Comparison of ENCODE assay signal across 16 cellular contexts in the genomic region with DNA sequence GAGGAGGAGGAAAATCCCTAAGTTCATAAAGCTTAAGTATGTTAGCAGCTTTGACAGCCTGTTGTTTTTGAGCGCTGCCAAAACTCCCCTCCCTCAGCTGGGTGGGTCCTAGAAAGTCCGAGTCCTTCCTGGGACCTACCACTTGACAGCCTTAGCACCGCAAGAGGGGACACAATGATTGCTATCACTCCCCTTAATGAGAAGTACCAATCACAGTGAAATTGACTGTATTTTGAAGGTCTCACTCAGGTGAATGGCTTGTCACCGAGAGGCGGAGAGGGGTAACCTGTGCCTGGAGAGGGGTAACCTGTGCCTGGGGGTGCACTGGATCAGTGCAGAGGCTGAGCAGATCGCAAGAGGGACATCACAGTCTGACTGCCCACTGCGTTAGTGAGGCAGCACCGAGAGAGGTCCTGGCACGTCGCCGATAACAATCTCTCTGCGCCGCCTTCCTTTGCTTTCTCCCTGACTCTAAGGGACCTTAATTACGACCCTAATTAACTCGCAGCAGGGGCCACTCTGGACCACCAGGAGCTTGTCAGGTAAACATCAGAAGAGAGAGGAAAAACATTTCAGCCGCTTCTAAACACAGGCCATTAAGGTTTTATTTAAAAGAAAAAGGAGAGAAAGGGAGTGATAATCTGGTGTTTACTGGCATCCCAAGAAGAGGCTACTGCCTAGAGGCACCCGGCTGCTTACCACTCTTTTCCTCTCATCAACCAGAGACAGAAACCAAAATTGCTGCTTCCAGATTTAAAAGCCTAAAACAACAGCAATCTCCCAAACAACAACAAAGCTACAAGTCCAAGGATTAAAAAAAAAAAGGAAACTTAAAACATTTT. TPM values are rescaled to one million over a fixed set of nuclear protein-coding genes. Genes with fewer than 3 reads are reported as not detected.
DNase-seq lines count a peak whose midpoint lies in the region; ATAC-seq, FAIRE-seq and TF ChIP-seq lines count a peak whose summit lies in the region.
"Had no signal": no experiment of that assay in that cellular context is flagged by ENCODE, and none has a peak within 500 bp of the region (broad histone marks: within the 10 kb centered on the region; RNA-seq: fewer than 3 reads in every experiment).

No MANE protein-coding gene starts in this region.

- peak overlapping the region; percentile 86 for H2AFZ ChIP-seq in astrocyte (ENCODE audit: low read depth, low read length)

- H3K4me3 Mint-ChIP-seq in astrocyte (ENCODE audit: unreplicated experiment): no peak overlapping the region
- H3K4me3 Mint-ChIP-seq in stimulated activated naive B cell treated with anti-CD40 and anti-IgM and Interleukin-4, amounts not matched to agents 10 μg/mL and 1 μg/mL and 100 μg/mL, for 72 hours: no peak overlapping the region
- no peak overlapping the region for H3K4me3 Mint-ChIP-seq in activated naive CD4-positive, alpha-beta T cell treated with anti-CD3 and anti-CD28 coated beads, Interleukin-2, amount 10 ng/mL, durations not matched to agents 7 days and 5 days
- H3K4me3 Mint-ChIP-seq: IgD-negative memory B cell had no signal

- H3K9ac ChIP-seq in ES-I3 (ENCODE audit: low read depth, low read length) (peak overlapping the region; percentile 49; the same call in 1 of the 2 replicates), astrocyte (ENCODE audit: low read length) (no peak overlapping the region)

- no peaks in the 10 kb centered on the region for H3K36me3 Mint-ChIP-seq in astrocyte (ENCODE audit: low read depth, unreplicated experiment)
- H3K36me3 Mint-ChIP-seq in stimulated activated naive B cell treated with anti-CD40 and anti-IgM and Interleukin-4, amounts not matched to agents 10 μg/mL and 1 μg/mL and 100 μg/mL, for 72 hours: no peaks in the 10 kb centered on the region
- H3K36me3 Mint-ChIP-seq in activated naive CD4-positive, alpha-beta T cell treated with anti-CD3 and anti-CD28 coated beads, Interleukin-2, amount 10 ng/mL, durations not matched to agents 7 days and 5 days: no peaks in the 10 kb centered on the region
- H3K36me3 Mint-ChIP-seq: activated naive CD4-positive, alpha-beta T cell treated with anti-CD3 and anti-CD28 coated beads, Interleukin-2, amount 50 U/mL, for 72 hours had no signal

- H4K20me1 ChIP-seq in astrocyte (ENCODE audit: insufficient read depth, low read length): no peaks in the 10 kb centered on the region

- no peaks in the 10 kb centered on the region for H3K27me3 ChIP-seq in astrocyte (ENCODE audit: insufficient read depth, low read length)

- no peaks in the 10 kb centered on the region for H3K4me1 Mint-ChIP-seq in astrocyte (ENCODE audit: low read depth, unreplicated experiment)
- H3K4me1 Mint-ChIP-seq in stimulated activated naive B cell treated with anti-CD40 and anti-IgM and Interleukin-4, amounts not matched to agents 10 μg/mL and 1 μg/mL and 100 μg/mL, for 72 hours: peaks cover 0 to 2% of the 10 kb centered on the region in 2 donors
- no peaks in the 10 kb centered on the region for H3K4me1 Mint-ChIP-seq in activated naive CD4-positive, alpha-beta T cell treated with anti-CD3 and anti-CD28 coated beads, Interleukin-2, amount 10 ng/mL, durations not matched to agents 7 days and 5 days
- H3K4me1 Mint-ChIP-seq: IgD-negative memory B cell had no signal

- H3K36me3 ChIP-seq in ES-I3 (ENCODE audit: insufficient read depth, low read length): no peaks in the 10 kb centered on the region
- H3K36me3 ChIP-seq in astrocyte (ENCODE audit: insufficient read depth, low read length): no peaks in the 10 kb centered on the region
- H3K36me3 ChIP-seq: prostate gland had no signal

- H3K4me3 ChIP-seq in astrocyte (ENCODE audit: insufficient read depth, low read depth, low read length): peak overlapping the region; percentile 23
- H3K4me3 ChIP-seq: prostate gland had no signal

- H3K9me3 Mint-ChIP-seq in astrocyte (ENCODE audit: unreplicated experiment): no peaks in the 10 kb centered on the region
- H3K9me3 Mint-ChIP-seq in stimulated activated naive B cell treated with anti-CD40 and anti-IgM and Interleukin-4, amounts not matched to agents 10 μg/mL and 1 μg/mL and 100 μg/mL, for 72 hours: peaks cover 0 to 4% of the 10 kb centered on the region in 2 donors
- H3K9me3 Mint-ChIP-seq in activated naive CD4-positive, alpha-beta T cell treated with anti-CD3 and anti-CD28 coated beads, Interleukin-2, amount 10 ng/mL, durations not matched to agents 7 days and 5 days: no peaks in the 10 kb centered on the region
- H3K9me3 Mint-ChIP-seq: activated naive CD4-positive, alpha-beta T cell treated with anti-CD3 and anti-CD28 coated beads, Interleukin-2, amount 50 U/mL, for 72 hours; IgD-negative memory B cell had no signal

- no peaks in the 10 kb centered on the region for H3K79me2 ChIP-seq in astrocyte (ENCODE audit: insufficient read depth, low read length)

- TF ChIP-seq CTCF in astrocyte (IDR thresholded peaks at IDR 0.05; ENCODE audit: insufficient read depth, low read depth, low read length): no peak

- H3K27ac ChIP-seq in astrocyte (ENCODE audit: low read depth, low read length): no peak overlapping the region
- H3K27ac ChIP-seq: prostate gland had no signal

- peaks cover 4% of the 10 kb centered on the region for H3K27me3 Mint-ChIP-seq in astrocyte (ENCODE audit: low read depth, unreplicated experiment)
- peaks cover 0 to 4% of the 10 kb centered on the region in 2 donors for H3K27me3 Mint-ChIP-seq in stimulated activated naive B cell treated with anti-CD40 and anti-IgM and Interleukin-4, amounts not matched to agents 10 μg/mL and 1 μg/mL and 100 μg/mL, for 72 hours
- H3K27me3 Mint-ChIP-seq in activated naive CD4-positive, alpha-beta T cell treated with anti-CD3 and anti-CD28 coated beads, Interleukin-2, amount 10 ng/mL, durations not matched to agents 7 days and 5 days: peaks cover 15% of the 10 kb centered on the region

- H3K4me1 ChIP-seq in ES-I3 (ENCODE audit: insufficient read depth, low read length): 0 out of 2 replicates have a peak, but pooled peaks cover 3% of the 10 kb centered on the region
- H3K4me1 ChIP-seq in astrocyte (ENCODE audit: insufficient read depth, low read length): no peaks in the 10 kb centered on the region
- H3K4me1 ChIP-seq: prostate gland had no signal

- peak overlapping the region; percentile 70 for H3K4me2 ChIP-seq in astrocyte (ENCODE audit: low read length)

- ATAC-seq in HG02610 (IDR thresholded peaks at IDR 0.05; ENCODE audit: unreplicated experiment) (peak; percentile 52), HG02840 (IDR thresholded peaks at IDR 0.05; ENCODE audit: low FRiP score, unreplicated experiment) (no peak)
- no peak for ATAC-seq in stimulated activated naive B cell treated with anti-CD40 and anti-IgM and Interleukin-4, amounts not matched to agents 10 μg/mL and 1 μg/mL and 100 μg/mL, for 72 hours (replicated peaks)
- ATAC-seq: activated naive CD4-positive, alpha-beta T cell treated with anti-CD3 and anti-CD28 coated beads, Interleukin-2, amount 50 U/mL, for 72 hours had no signal

- no peak for DNase-seq in astrocyte (ENCODE audit: low read depth)
- DNase-seq in iPS-NIHi7 (ENCODE audit: extremely low spot score): peak; percentile 69
- DNase-seq in stimulated activated naive B cell treated with anti-CD40 and anti-IgM and Interleukin-4, amounts not matched to agents 10 μg/mL and 1 μg/mL and 100 μg/mL, for 72 hours: no peak
- no peak for DNase-seq in NCI-H146 treated with DMSO at 0.1 percent for 48 hours (lab: John Stamatoyannopoulos, UW; ENCODE audit: unreplicated experiment)
- no peak for DNase-seq in activated naive CD4-positive, alpha-beta T cell treated with anti-CD3 and anti-CD28 coated beads, Interleukin-2, amount 10 ng/mL, durations not matched to agents 7 days and 5 days
- DNase-seq: DMS53; NCI-H146; NK-92 treated with Interleukin-12 subunit alpha and Interleukin-12 subunit beta, amount 100 ng/mL, for 24 hours; SHP77; stimulated activated CD4-positive, alpha-beta T cell treated with anti-CD3 and anti-CD28 coated beads, Interleukin-1b, Interleukin-23, amount 100 ng/mL, for 48 hours had no signal

- H3K9me3 ChIP-seq in ES-I3 (ENCODE audit: control insufficient read depth, insufficient read depth, low read length) (no peaks in the 10 kb centered on the region), astrocyte (ENCODE audit: insufficient read depth, low read depth, low read length) (no peaks in the 10 kb centered on the region)
- H3K9me3 ChIP-seq: prostate gland had no signal

- H3K27ac Mint-ChIP-seq in astrocyte (ENCODE audit: unreplicated experiment): no peak overlapping the region
- H3K27ac Mint-ChIP-seq in stimulated activated naive B cell treated with anti-CD40 and anti-IgM and Interleukin-4, amounts not matched to agents 10 μg/mL and 1 μg/mL and 100 μg/mL, for 72 hours: no peak overlapping the region
- H3K27ac Mint-ChIP-seq in activated naive CD4-positive, alpha-beta T cell treated with anti-CD3 and anti-CD28 coated beads, Interleukin-2, amount 10 ng/mL, durations not matched to agents 7 days and 5 days: no peak overlapping the region
- H3K27ac Mint-ChIP-seq: activated naive CD4-positive, alpha-beta T cell treated with anti-CD3 and anti-CD28 coated beads, Interleukin-2, amount 50 U/mL, for 72 hours; IgD-negative memory B cell had no signal

- FAIRE-seq in astrocyte (lab: Jason Lieb, UNC): no peak

- CTCF ChIA-PET in activated naive CD4-positive, alpha-beta T cell treated with anti-CD3 and anti-CD28 coated beads, Interleukin-2, amount 10 ng/mL, durations not matched to agents 7 days and 5 days (lab: Charles Lee): interaction anchor here (0.6 kb wide), 1 partner anchor 71 kb away, joined by 3 read pairs; no protein-coding TSS in a partner anchor

RNA-seq across cellular contexts. Expression of gene KCNK1, which starts 25.7 kb away (rescaled TPM):
- total RNA-seq in astrocyte: 5.7 and 6.0 TPM in 2 replicates
